In the genomic region with DNA sequence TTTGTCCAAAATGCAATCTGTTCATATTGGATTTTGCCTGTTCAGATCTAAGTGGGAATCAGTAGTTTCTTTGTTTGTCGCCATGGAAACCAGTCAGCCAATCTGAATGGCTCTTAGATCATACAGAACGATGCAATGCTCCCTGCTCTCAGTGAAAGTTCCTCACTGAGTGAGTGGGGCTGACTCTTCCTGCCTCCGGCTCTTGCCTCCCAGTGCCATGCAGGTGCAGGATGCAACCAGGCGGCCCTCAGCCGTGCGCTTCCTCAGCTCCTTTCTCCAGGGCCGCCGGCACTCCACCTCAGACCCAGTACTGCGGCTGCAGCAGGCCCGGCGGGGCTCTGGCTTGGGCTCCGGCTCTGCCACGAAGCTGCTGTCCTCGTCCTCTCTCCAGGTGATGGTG, we compare ENCODE assay signal across 8 cellular contexts. TPM values are rescaled to one million over a fixed set of nuclear protein-coding genes. Genes with fewer than 3 reads are reported as not detected.
DNase-seq lines count a peak whose midpoint lies in the region; ATAC-seq and TF ChIP-seq lines count a peak whose summit lies in the region.

A gene with protein sequence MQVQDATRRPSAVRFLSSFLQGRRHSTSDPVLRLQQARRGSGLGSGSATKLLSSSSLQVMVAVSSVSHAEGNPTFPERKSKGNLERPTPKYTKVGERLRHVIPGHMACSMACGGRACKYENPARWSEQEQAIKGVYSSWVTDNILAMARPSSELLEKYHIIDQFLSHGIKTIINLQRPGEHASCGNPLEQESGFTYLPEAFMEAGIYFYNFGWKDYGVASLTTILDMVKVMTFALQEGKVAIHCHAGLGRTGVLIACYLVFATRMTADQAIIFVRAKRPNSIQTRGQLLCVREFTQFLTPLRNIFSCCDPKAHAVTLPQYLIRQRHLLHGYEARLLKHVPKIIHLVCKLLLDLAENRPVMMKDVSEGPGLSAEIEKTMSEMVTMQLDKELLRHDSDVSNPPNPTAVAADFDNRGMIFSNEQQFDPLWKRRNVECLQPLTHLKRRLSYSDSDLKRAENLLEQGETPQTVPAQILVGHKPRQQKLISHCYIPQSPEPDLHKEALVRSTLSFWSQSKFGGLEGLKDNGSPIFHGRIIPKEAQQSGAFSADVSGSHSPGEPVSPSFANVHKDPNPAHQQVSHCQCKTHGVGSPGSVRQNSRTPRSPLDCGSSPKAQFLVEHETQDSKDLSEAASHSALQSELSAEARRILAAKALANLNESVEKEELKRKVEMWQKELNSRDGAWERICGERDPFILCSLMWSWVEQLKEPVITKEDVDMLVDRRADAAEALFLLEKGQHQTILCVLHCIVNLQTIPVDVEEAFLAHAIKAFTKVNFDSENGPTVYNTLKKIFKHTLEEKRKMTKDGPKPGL (plus strand): TSS at position 151 of the 400 bp plus-strand sequence. CDS start 67 bp downstream, at position 218.

- no peaks in the 10 kb centered on the region for H3K36me3 ChIP-seq in ectodermal cell (ENCODE audit: control insufficient read depth, insufficient read depth, low read length)
- peaks cover 4 to 19% of the 10 kb centered on the region in 2 experiments for H3K36me3 ChIP-seq in mesenchymal stem cell (ENCODE audit: control insufficient read depth in 1 of 2, insufficient read depth in 2 of 2, low read depth in 1 of 2, low read length in 2 of 2)

- H3K9me3 ChIP-seq in ectodermal cell (ENCODE audit: control insufficient read depth, low read length): no peaks in the 10 kb centered on the region
- H3K9me3 ChIP-seq in mesenchymal stem cell (ENCODE audit: control insufficient read depth, low read length): no peaks in the 10 kb centered on the region

- no peak within 1 kb of the TSS for H2BK12ac ChIP-seq in mesenchymal stem cell (ENCODE audit: low read length in 2 of 2)

- H3K4me3 ChIP-seq in AG10803 (ENCODE audit: low read length) (peak within 1 kb of the TSS; percentile 15; the same call in 1 of the 2 replicates), ectodermal cell (ENCODE audit: insufficient read depth, low read depth, low read length) (peak within 1 kb of the TSS; percentile 0), mesenchymal stem cell (ENCODE audit: insufficient read depth in 1 of 2, low read depth in 1 of 2, low read length in 2 of 2) (no peak within 1 kb of the TSS)

- 15 to 21% methylated on average over 14 of the region's 14 CpGs for WGBS in ectodermal cell, 2 experiments
- WGBS in mesenchymal stem cell: 71% methylated on average over 14 of the region's 14 CpGs

- H3K4ac ChIP-seq in mesenchymal stem cell (ENCODE audit: low read depth in 1 of 2, low read length in 2 of 2): no peak within 1 kb of the TSS

- H2BK15ac ChIP-seq in mesenchymal stem cell (ENCODE audit: low read depth, poor library complexity, severe bottlenecking): no peak within 1 kb of the TSS

- H3K14ac ChIP-seq in mesenchymal stem cell (ENCODE audit: low read length in 2 of 2): peak within 1 kb of the TSS in 1 of 2 experiments; percentile 83

- H3K23ac ChIP-seq in mesenchymal stem cell (ENCODE audit: low read length in 2 of 2): peak within 1 kb of the TSS in 1 of 2 experiments; percentile 37

- peaks cover 7% of the 10 kb centered on the region for H3K79me1 ChIP-seq in mesenchymal stem cell (replicated peaks; ENCODE audit: low read length, poor library complexity, severe bottlenecking)

- H3K27ac ChIP-seq in ectodermal cell (ENCODE audit: insufficient read depth, low read depth, low read length, poor library complexity, severe bottlenecking) (no peak within 1 kb of the TSS), mesenchymal stem cell (ENCODE audit: low read length, poor library complexity, severe bottlenecking) (no peak within 1 kb of the TSS)

- peak within 1 kb of the TSS; percentile 57 for H4K91ac ChIP-seq in mesenchymal stem cell (ENCODE audit: low read length)

- H4K8ac ChIP-seq in mesenchymal stem cell (ENCODE audit: low read length): peak within 1 kb of the TSS; percentile 21

- H3K4me1 ChIP-seq in ectodermal cell (ENCODE audit: control insufficient read depth, insufficient read depth, low read length): peaks cover 14% of the 10 kb centered on the region
- H3K4me1 ChIP-seq in mesenchymal stem cell (ENCODE audit: control insufficient read depth, insufficient read depth, low read depth, low read length): peaks cover 7% of the 10 kb centered on the region

- H2AFZ ChIP-seq in mesenchymal stem cell (ENCODE audit: low read depth, low read length): no peak within 1 kb of the TSS

- DNase-seq in AG10803 (ENCODE audit: low read depth): peak; percentile 84
- peak; percentile 5 for DNase-seq in NAMALWA (ENCODE audit: low spot score)
- peak; percentile 85 for DNase-seq in mesenchymal stem cell
- no peak for DNase-seq in GM10266 (ENCODE audit: extremely low spot score)
- DNase-seq in T-helper 2 cell: no peak

- ATAC-seq in GM18873 (IDR thresholded peaks at IDR 0.05; ENCODE audit: low FRiP score, unreplicated experiment): no peak
- no peak for ATAC-seq in GM18870 (IDR thresholded peaks at IDR 0.05; ENCODE audit: unreplicated experiment)

- H3K4me2 ChIP-seq in mesenchymal stem cell (ENCODE audit: low read length, poor library complexity, severe bottlenecking): peak within 1 kb of the TSS; percentile 65

- H2BK5ac ChIP-seq in mesenchymal stem cell (ENCODE audit: low read depth, low read length, poor library complexity, severe bottlenecking): no peak within 1 kb of the TSS

- H3K18ac ChIP-seq in mesenchymal stem cell (ENCODE audit: low read depth in 1 of 2, low read length in 2 of 2): peak within 1 kb of the TSS in 1 of 2 experiments; percentile 43

- no peak for TF ChIP-seq CTCF in AG10803 (conservative IDR thresholded peaks at IDR 0.05; ENCODE audit: low read length)
- no peak for TF ChIP-seq CTCF in GM10266 (IDR thresholded peaks at IDR 0.05; ENCODE audit: control insufficient read depth, insufficient read depth, low read depth, missing control alignments)

- H3K27me3 ChIP-seq in ectodermal cell (ENCODE audit: control insufficient read depth, insufficient read depth, low read length, poor library complexity, severe bottlenecking) (no peaks in the 10 kb centered on the region), mesenchymal stem cell (ENCODE audit: control insufficient read depth in 1 of 2, insufficient read depth in 1 of 2, low read length in 2 of 2) (no peaks in the 10 kb centered on the region)

- H2BK120ac ChIP-seq in mesenchymal stem cell (ENCODE audit: low read depth, low read length): no peak within 1 kb of the TSS

- peak within 1 kb of the TSS; percentile 34 for H3K9ac ChIP-seq in mesenchymal stem cell (ENCODE audit: low read length)

- no peak within 1 kb of the TSS for H2AK5ac ChIP-seq in mesenchymal stem cell (ENCODE audit: low read length, severe bottlenecking)

RNA-seq across cellular contexts. Expression of the gene that starts here (rescaled TPM):
- polyA plus RNA-seq in ectodermal cell (2013, experiment 1 of 4): 6.8 TPM
- 6.2 TPM for polyA plus RNA-seq in ectodermal cell (2013, experiment 2 of 4)
- 6.7 TPM for polyA plus RNA-seq in ectodermal cell (2013, experiment 3 of 4)
- 6.9 TPM for polyA plus RNA-seq in ectodermal cell (2013, experiment 4 of 4)
- polyA plus RNA-seq in mesenchymal stem cell (2013, experiment 1 of 2): 3.7 TPM
- polyA plus RNA-seq in mesenchymal stem cell (2013, experiment 2 of 2): 3.6 TPM

Comparison
In these comparisons a context has a peak if more than half of its experiments do, and no peak if none do; other contexts are left out.
1. DNase-seq: peak in AG10803 (single experiment), NAMALWA (single experiment) and mesenchymal stem cell (single experiment); none in GM10266 (single experiment) and T-helper 2 cell (0 of 5).
2. H3K4me3 ChIP-seq: peak in AG10803 (single experiment) and ectodermal cell (single experiment); none in mesenchymal stem cell (0 of 2).